ENCODE assay signal across 1 cellular context in genomic region chr19:36547001-36547732, GRCh38.
A peak's percentile ranks its signal among the peaks of the same experiment; 100 is the strongest.
TF ChIP-seq lines count a peak whose summit lies in the region.

No MANE protein-coding gene starts in this region.

TF ChIP-seq in H1, 55 proteins besides CTCF, POLR2A, EP300 and RAD21:
- TF ChIP-seq CEBPB (IDR thresholded peaks at IDR 0.05; ENCODE audit: low read depth, low read length) (no peak), GABPA (IDR thresholded peaks at IDR 0.05; ENCODE audit: borderline replicate concordance, insufficient read depth, low read length) (no peak), USF2 (IDR thresholded peaks at IDR 0.05; ENCODE audit: low read length) (no peak), SIX5 (IDR thresholded peaks at IDR 0.05; ENCODE audit: low read depth, low read length) (no peak), ZNF274 (IDR thresholded peaks at IDR 0.05; ENCODE audit: borderline replicate concordance, extremely low read depth, low read length) (peak; percentile 100), CBX5 (IDR thresholded peaks at IDR 0.05; ENCODE audit: low read depth, low read length) (no peak), RXRA (IDR thresholded peaks at IDR 0.05; ENCODE audit: insufficient read depth, low read depth, low read length) (no peak), CHD2 (IDR thresholded peaks at IDR 0.05; ENCODE audit: low read length) (no peak)
TF ChIP-seq in H1: peak in this region for 1.
